18 cellular contexts compared by ENCODE assay signal in genomic region chr6:138909975-138910374, GRCh38.
"Had no signal": no experiment of that assay in that cellular context is flagged by ENCODE, and none has a peak within 500 bp of the region (broad histone marks: within the 10 kb centered on the region; RNA-seq: fewer than 3 reads in every experiment).

No MANE protein-coding gene starts in this region.

- H3K4me3 ChIP-seq: coronary artery, left lung, suprapubic skin, thyroid gland had no signal

- H3K9ac ChIP-seq: parathyroid adenoma had no signal

- H3K9me3 ChIP-seq: left lung, suprapubic skin, thyroid gland had no signal

- H3K4me3 Mint-ChIP-seq: endodermal cell, naive B cell, nephron, type B pancreatic cell had no signal

- H3K4me1 Mint-ChIP-seq: nephron had no signal

- ATAC-seq: left lung; stimulated activated naive CD8-positive, alpha-beta T cell treated with anti-CD3 and anti-CD28 coated beads, Interleukin-15, Interleukin-2, amounts not matched to agents 100 U/mL and 50 U/mL, for 24 hours had no signal

- H3K27me3 ChIP-seq: left lung, suprapubic skin, thyroid gland had no signal

- H3K9me3 Mint-ChIP-seq: endodermal cell, naive B cell, nephron, type B pancreatic cell had no signal

- H3K27ac ChIP-seq: coronary artery, left lung, parathyroid adenoma, suprapubic skin, thyroid gland had no signal

- DNase-seq: effector CD4-positive, alpha-beta T cell; endodermal cell; foreskin melanocyte; head of caudate nucleus; hypothalamus; kidney glomerular epithelial cell; left lung; mesendoderm; small intestine; stimulated activated CD4-positive, alpha-beta T cell treated with anti-CD3 and anti-CD28 coated beads, Interleukin-12 subunit alpha, Interleukin-12 subunit beta, amount 100 ng/mL, for 4 hours; stimulated activated naive CD8-positive, alpha-beta T cell treated with anti-CD3 and anti-CD28 coated beads, Interleukin-15, Interleukin-2, amounts not matched to agents 100 U/mL and 50 U/mL, for 24 hours; thyroid gland had no signal

- H3K79me2 ChIP-seq: parathyroid adenoma had no signal

- H3K27ac Mint-ChIP-seq: endodermal cell, nephron, type B pancreatic cell had no signal

- H2AFZ ChIP-seq: parathyroid adenoma had no signal

- H3K27me3 Mint-ChIP-seq: naive B cell, type B pancreatic cell had no signal

- H3K4me1 ChIP-seq: left lung, suprapubic skin, thyroid gland had no signal
